In the genomic region with DNA sequence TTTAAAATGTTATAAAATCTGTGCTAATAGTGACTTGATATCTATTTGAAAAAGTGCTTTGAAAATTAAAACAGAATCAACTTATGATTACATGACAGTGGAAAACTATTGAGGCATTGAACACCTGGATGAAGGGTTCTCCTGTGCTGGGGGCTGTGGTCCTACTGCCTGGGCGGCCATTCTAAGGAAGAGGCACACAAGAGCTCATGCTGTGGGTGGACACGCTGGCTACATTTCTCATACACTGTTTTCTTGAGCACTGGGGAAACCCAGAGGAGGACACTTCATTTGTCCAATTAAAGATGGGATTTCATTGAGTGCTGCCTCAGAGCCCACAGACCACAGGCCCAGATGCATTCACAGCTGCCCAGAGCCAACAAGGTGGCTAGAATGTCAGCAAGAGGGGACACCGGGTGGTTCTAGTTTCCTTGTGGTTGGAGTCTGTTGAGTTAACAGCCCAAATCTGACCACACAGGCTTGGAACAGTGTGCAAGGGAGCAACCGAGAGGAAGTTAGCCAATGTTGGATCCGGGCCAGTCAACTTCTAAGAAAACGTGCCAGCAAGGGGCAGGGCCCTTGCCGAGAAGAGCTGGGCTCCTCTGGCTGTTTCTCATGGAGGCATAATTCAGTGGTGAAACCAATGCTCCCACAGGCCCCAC, we compare ENCODE assay signal across 8 cellular contexts. TPM values are rescaled to one million over a fixed set of nuclear protein-coding genes. Genes with fewer than 3 reads are reported as not detected.
A peak's percentile ranks its signal among the peaks of the same experiment; 100 is the strongest.
DNase-seq lines count a peak whose midpoint lies in the region; ATAC-seq and TF ChIP-seq lines count a peak whose summit lies in the region.

No MANE protein-coding gene starts in this region.

- TF ChIP-seq POLR2A in gastroesophageal sphincter (IDR thresholded peaks at IDR 0.05) (no peak), gastrocnemius medialis (IDR thresholded peaks at IDR 0.05) (no peak)

- H3K4me2 ChIP-seq in DOHH2 (ENCODE audit: low read length) = peak overlapping the region; percentile 77

- H4K20me1 ChIP-seq in DOHH2 (ENCODE audit: control insufficient read depth, insufficient read depth, low read depth, low read length) = no peaks in the 10 kb centered on the region

- H3K9me2 ChIP-seq in DOHH2 (replicated peaks; ENCODE audit: control insufficient read depth, low read length) = no peaks in the 10 kb centered on the region

- no peak for TF ChIP-seq CTCF in DOHH2 (IDR thresholded peaks at IDR 0.05; ENCODE audit: low read depth, low read length, poor library complexity, severe bottlenecking)
- TF ChIP-seq CTCF in HFF-Myc (IDR thresholded peaks at IDR 0.05; ENCODE audit: low read depth, low read length, missing control alignments) = no peak
- no peak for TF ChIP-seq CTCF in gastroesophageal sphincter (IDR thresholded peaks at IDR 0.05)
- TF ChIP-seq CTCF in gastrocnemius medialis (IDR thresholded peaks at IDR 0.05 in 4 of 5, conservative IDR thresholded peaks at IDR 0.05 in 1 of 5) = no peak

- H3K27me3 ChIP-seq in DOHH2 (ENCODE audit: control insufficient read depth, low read length) (no peaks in the 10 kb centered on the region), gastroesophageal sphincter (no peaks in the 10 kb centered on the region), gastrocnemius medialis (no peaks in the 10 kb centered on the region)

- peaks cover 8% of the 10 kb centered on the region; the same call in 1 of the 2 replicates for H3K36me3 ChIP-seq in DOHH2 (ENCODE audit: control insufficient read depth, low read length)
- no peaks in the 10 kb centered on the region for H3K36me3 ChIP-seq in gastroesophageal sphincter
- no peaks in the 10 kb centered on the region for H3K36me3 ChIP-seq in gastrocnemius medialis

- peak overlapping the region; percentile 58 for H3K4me3 ChIP-seq in DOHH2 (ENCODE audit: low read length)
- no peak overlapping the region for H3K4me3 ChIP-seq in HFF-Myc (replicated peaks; ENCODE audit: low read depth, low read length)
- no peak overlapping the region for H3K4me3 ChIP-seq in gastroesophageal sphincter
- no peak overlapping the region for H3K4me3 ChIP-seq in gastrocnemius medialis

- ATAC-seq in gastroesophageal sphincter = peak; percentile 92
- ATAC-seq in gastrocnemius medialis = peak; percentile 66 to 78
- ATAC-seq in HG02870 (IDR thresholded peaks at IDR 0.05; ENCODE audit: unreplicated experiment) = no peak

- DNase-seq in HFF-Myc (ENCODE audit: extremely low read depth, low read depth) (peak; percentile 83), NCI-H69 (lab: John Stamatoyannopoulos, UW) (peak; percentile 66), activated T-helper 1 cell treated with Interleukin-2 at 50 U/mL for 16 hours (ENCODE audit: low read depth) (peak; percentile 24), gastrocnemius medialis (peak; percentile 66 to 68), NCI-H524 treated with DMSO at 0.1 percent for 48 hours (lab: John Stamatoyannopoulos, UW) (no peak)

- H3K79me2 ChIP-seq in DOHH2 (ENCODE audit: control insufficient read depth, low read length) = no peaks in the 10 kb centered on the region

- intact Hi-C loops in gastrocnemius medialis (cut with DNase I; ENCODE audit: low total_unique reads) = no loop called here

- H3K9me3 ChIP-seq in DOHH2 (ENCODE audit: control insufficient read depth, insufficient read depth, low read length) (no peaks in the 10 kb centered on the region), gastroesophageal sphincter (no peaks in the 10 kb centered on the region), gastrocnemius medialis (no peaks in the 10 kb centered on the region)

- in situ Hi-C loops in gastrocnemius medialis (cut with MboI; ENCODE audit: low sequenced_read_pairs in 4 of 4) = no loop called here

- TF ChIP-seq EP300 in gastroesophageal sphincter (IDR thresholded peaks at IDR 0.05) = no peak

- 15 to 16% methylated on average over 5 to 6 of the region's 7 CpGs for WGBS in gastroesophageal sphincter (ENCODE audit: low coverage in 1 of 2), 2 donors

- H3F3A ChIP-seq in DOHH2 (ENCODE audit: control insufficient read depth, insufficient read depth) = peaks cover 35% of the 10 kb centered on the region

- H3K27ac ChIP-seq in DOHH2 (ENCODE audit: low read depth, low read length) = peak overlapping the region; percentile 94
- peak overlapping the region in 3 of 4 donors; percentile 57 to 71 (median 61) for H3K27ac ChIP-seq in gastroesophageal sphincter
- H3K27ac ChIP-seq in gastrocnemius medialis = no peak overlapping the region

- H3K4me1 ChIP-seq in DOHH2 (ENCODE audit: control insufficient read depth, low read length) (peaks cover 88% of the 10 kb centered on the region), gastroesophageal sphincter (peaks cover 0 to 31% (median 15%) of the 10 kb centered on the region in 3 donors), gastrocnemius medialis (peaks cover 4% of the 10 kb centered on the region in 2 donors)

RNA-seq across cellular contexts. Expression of a gene that starts 35.1 kb away (rescaled TPM):
- total RNA-seq in gastroesophageal sphincter (10 to 100 TPM in 2 of 4 donors, 1 to 10 TPM in 2; 7.1 to 12.6 (median 10.6) TPM), gastrocnemius medialis (1 to 10 TPM in 3 of 4 donors, under 1 TPM in 1; 0.78 to 2.7 (median 2.3) TPM)

Comparison
In these comparisons a context has a peak if more than half of its experiments do, and no peak if none do; other contexts are left out.
1. H3K27ac ChIP-seq: peak in DOHH2 (single experiment) and gastroesophageal sphincter (3 of 4); none in gastrocnemius medialis (0 of 4).